8 cellular contexts compared by ENCODE assay signal in the genomic region with DNA sequence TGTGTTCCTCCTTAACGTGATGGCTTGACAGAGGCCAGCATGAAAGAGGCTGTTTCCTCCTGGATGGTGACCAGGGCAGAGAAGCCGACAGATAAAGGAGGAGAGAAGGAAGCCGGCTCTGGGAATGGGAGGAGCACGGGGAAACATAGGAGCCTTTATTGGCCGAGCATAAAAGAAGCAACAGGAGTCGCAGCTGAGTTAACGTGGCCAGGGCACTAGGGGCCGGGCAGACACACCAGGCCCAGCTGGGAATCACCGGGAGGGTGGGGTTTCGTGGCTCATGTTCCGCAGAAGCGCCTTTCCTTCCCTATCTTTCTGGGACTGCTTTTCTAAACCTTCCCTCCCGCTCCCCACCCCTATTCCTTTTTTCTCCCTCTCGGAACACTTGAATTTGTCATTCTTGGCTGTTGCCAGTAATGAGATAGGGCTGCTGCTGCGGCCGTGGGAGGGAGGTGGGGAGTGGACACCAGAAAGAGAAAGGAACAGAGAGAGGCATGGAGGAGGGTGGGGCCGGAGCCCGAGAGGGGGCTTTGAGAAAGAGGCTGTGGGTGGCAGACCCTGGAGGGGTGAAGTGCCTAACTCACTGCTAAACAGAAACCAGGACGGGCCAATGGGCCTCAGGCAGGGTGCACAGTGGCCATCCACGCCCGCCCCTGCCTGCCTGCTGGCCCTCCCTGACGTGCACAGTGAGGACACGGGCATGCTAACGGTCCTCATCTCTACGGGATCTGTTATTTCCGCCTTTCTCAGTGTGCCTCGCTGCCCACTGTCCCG.
DNase-seq lines count a peak whose midpoint lies in the region; ATAC-seq and TF ChIP-seq lines count a peak whose summit lies in the region.

No MANE protein-coding gene starts in this region.

- no peak overlapping the region for H3K4me3 Mint-ChIP-seq in stimulated activated naive B cell treated with anti-CD40 and anti-IgM and Interleukin-4, amounts not matched to agents 10 μg/mL and 1 μg/mL and 100 μg/mL, for 72 hours

- no peaks in the 10 kb centered on the region for H3K9me3 Mint-ChIP-seq in stimulated activated naive B cell treated with anti-CD40 and anti-IgM and Interleukin-4, amounts not matched to agents 10 μg/mL and 1 μg/mL and 100 μg/mL, for 72 hours

- H3K36me3 Mint-ChIP-seq in stimulated activated naive B cell treated with anti-CD40 and anti-IgM and Interleukin-4, amounts not matched to agents 10 μg/mL and 1 μg/mL and 100 μg/mL, for 72 hours, result no peaks in the 10 kb centered on the region

- DNase-seq in GM04504 (ENCODE audit: low read depth), result peak; percentile 71
- peak; percentile 81 for DNase-seq in adipocyte (ENCODE audit: low read depth)
- DNase-seq in right atrium auricular region (ENCODE audit: low spot score), result peak; percentile 63
- peak; percentile 25 for DNase-seq in renal cortical epithelial cell (ENCODE audit: low read depth)
- DNase-seq in NCI-H2171 (lab: John Stamatoyannopoulos, UW), result no peak
- DNase-seq in NAMALWA (ENCODE audit: low spot score), result no peak
- DNase-seq in stimulated activated naive B cell treated with anti-CD40 and anti-IgM and Interleukin-4, amounts not matched to agents 10 μg/mL and 1 μg/mL and 100 μg/mL, for 72 hours, result no peak
- DNase-seq in Kasumi-1 (lab: John Stamatoyannopoulos, UW), result no peak

- TF ChIP-seq CTCF in right atrium auricular region (IDR thresholded peaks at IDR 0.05), result no peak

- H3K27ac ChIP-seq in right atrium auricular region, result peak overlapping the region; percentile 42 to 72

- no peaks in the 10 kb centered on the region for H3K4me1 Mint-ChIP-seq in stimulated activated naive B cell treated with anti-CD40 and anti-IgM and Interleukin-4, amounts not matched to agents 10 μg/mL and 1 μg/mL and 100 μg/mL, for 72 hours

- H3K4me1 ChIP-seq in adipocyte (ENCODE audit: control insufficient read depth, insufficient read depth, low read length) (peaks cover 30% of the 10 kb centered on the region), right atrium auricular region (peaks cover 0 to 32% of the 10 kb centered on the region in 2 donors)

- H3K9me3 ChIP-seq in adipocyte (ENCODE audit: control insufficient read depth, low read length) (no peaks in the 10 kb centered on the region), right atrium auricular region (no peaks in the 10 kb centered on the region)

- ATAC-seq in stimulated activated naive B cell treated with anti-CD40 and anti-IgM and Interleukin-4, amounts not matched to agents 10 μg/mL and 1 μg/mL and 100 μg/mL, for 72 hours (replicated peaks), result no peak

- no peaks in the 10 kb centered on the region for H3K36me3 ChIP-seq in adipocyte (ENCODE audit: control insufficient read depth, insufficient read depth, low read length, severe bottlenecking)
- no peaks in the 10 kb centered on the region for H3K36me3 ChIP-seq in right atrium auricular region

- no peak overlapping the region for H3K27ac Mint-ChIP-seq in stimulated activated naive B cell treated with anti-CD40 and anti-IgM and Interleukin-4, amounts not matched to agents 10 μg/mL and 1 μg/mL and 100 μg/mL, for 72 hours

- H3K9ac ChIP-seq in adipocyte (ENCODE audit: low read length), result peak overlapping the region; percentile 78

- peaks cover 12 to 20% of the 10 kb centered on the region in 2 donors for H3K27me3 Mint-ChIP-seq in stimulated activated naive B cell treated with anti-CD40 and anti-IgM and Interleukin-4, amounts not matched to agents 10 μg/mL and 1 μg/mL and 100 μg/mL, for 72 hours

- no peaks in the 10 kb centered on the region for H3K27me3 ChIP-seq in adipocyte (replicated peaks; ENCODE audit: control insufficient read depth, insufficient read depth, low read length)
- H3K27me3 ChIP-seq in right atrium auricular region, result no peaks in the 10 kb centered on the region

- H3K4me3 ChIP-seq in adipocyte (ENCODE audit: low read length), result peak overlapping the region; percentile 66
- peak overlapping the region; percentile 15 to 34 for H3K4me3 ChIP-seq in right atrium auricular region

Comparison
In these comparisons a context has a peak if more than half of its experiments do, and no peak if none do; other contexts are left out.
1. DNase-seq: peak in GM04504 (single experiment), adipocyte (single experiment), right atrium auricular region (single experiment) and renal cortical epithelial cell (single experiment); none in NCI-H2171 (single experiment), NAMALWA (single experiment), stimulated activated naive B cell treated with anti-CD40 and anti-IgM and Interleukin-4, amounts not matched to agents 10 μg/mL and 1 μg/mL and 100 μg/mL, for 72 hours (single experiment) and Kasumi-1 (0 of 2).